ENCODE assay signal across 22 cellular contexts in genomic region chr1:233503351-233503950, GRCh38.
"Had no signal": no experiment of that assay in that cellular context is flagged by ENCODE, and none has a peak within 500 bp of the region (broad histone marks: within the 10 kb centered on the region; RNA-seq: fewer than 3 reads in every experiment).

No MANE protein-coding gene starts in this region.

- ATAC-seq: K562, Right ventricle myocardium inferior, SK-N-SH treated with all-trans-retinoic acid at 6 μM for 48 hours had no signal

- DNase-seq: Kasumi-1, MV-4-11, NCI-H1048, NCI-H1105, NCI-H1417, NCI-H1436 treated with DMSO at 0.1 percent for 48 hours, NCI-H1694, NCI-H187 treated with DMSO at 0.1 percent for 48 hours, NCI-H2029 treated with DMSO at 0.1 percent for 48 hours, NCI-H2171 treated with DMSO at 0.1 percent for 48 hours, NCI-H345, NCI-H510A, NCI-H524 treated with DMSO at 0.1 percent for 48 hours, NCI-H69, NCI-H774, PC-9, Peyer's patch, SHP77 treated with DMSO at 0.1 percent for 48 hours, SJCRH30 had no signal
